In the genomic region with DNA sequence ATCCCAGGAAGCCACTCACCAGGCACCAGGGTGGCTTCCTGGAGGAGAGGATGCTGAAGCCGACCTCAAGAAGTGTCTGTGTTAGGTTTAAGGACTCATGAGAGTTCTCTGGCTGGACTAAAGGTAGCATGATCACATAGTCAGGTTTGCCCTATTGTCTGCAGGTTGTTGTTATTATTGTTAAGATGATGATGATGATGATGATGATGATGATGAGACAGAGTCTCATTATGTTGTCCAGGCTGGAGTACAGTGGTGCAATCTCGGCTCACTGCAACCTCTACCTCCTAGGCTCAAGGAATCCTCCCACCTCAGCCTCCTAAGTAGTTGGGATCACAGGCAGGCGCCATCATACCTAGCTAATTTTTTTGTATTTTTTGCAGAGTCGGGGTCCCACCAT, we compare ENCODE assay signal across 6 cellular contexts. TPM values are rescaled to one million over a fixed set of nuclear protein-coding genes. Genes with fewer than 3 reads are reported as not detected.
"Had no signal": no experiment of that assay in that cellular context is flagged by ENCODE, and none has a peak within 500 bp of the region (broad histone marks: within the 10 kb centered on the region; RNA-seq: fewer than 3 reads in every experiment).

No MANE protein-coding gene starts in this region.

RNA-seq across cellular contexts. Expression of a gene that starts 43.3 kb away (rescaled TPM):
- total RNA-seq: M059J, PC-3, Right ventricle myocardium inferior, RPMI7951 had no signal

RNA-seq across cellular contexts. Expression of a gene that starts 44.5 kb away (rescaled TPM):
- total RNA-seq: M059J, PC-3, Right ventricle myocardium inferior, RPMI7951, SJCRH30, SK-MEL-5 had no signal
